In the genomic region with DNA sequence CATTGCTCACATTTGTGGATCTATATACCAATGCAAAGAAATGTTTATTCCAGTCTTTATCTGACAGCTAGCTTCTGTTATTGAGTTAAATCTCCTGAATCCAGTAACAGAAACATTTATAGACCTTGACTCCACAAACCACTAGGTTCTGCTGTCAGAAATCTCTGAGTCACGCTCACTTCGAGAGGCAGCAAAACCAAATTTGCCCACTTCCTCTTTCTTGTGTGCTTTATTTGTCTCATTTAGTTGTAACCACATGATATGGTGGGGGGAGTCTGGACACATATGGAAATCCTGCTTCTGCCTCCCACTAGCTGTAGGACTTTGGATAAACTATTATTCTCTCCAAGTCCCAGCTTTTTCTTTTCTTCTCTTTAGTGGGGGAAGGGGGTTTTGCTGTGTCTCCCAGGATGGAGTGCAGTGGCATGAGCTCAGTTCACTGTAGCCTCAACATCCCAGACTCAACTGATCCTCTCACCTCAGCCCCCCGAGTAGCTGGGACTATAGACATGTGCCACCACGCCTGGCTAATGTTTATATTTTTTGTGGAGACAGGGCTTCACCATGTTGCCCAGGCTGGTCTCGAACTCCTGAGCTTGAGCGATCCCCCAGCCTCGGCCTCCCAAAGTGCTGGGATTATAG, we compare ENCODE assay signal across 8 cellular contexts. TPM values are rescaled to one million over a fixed set of nuclear protein-coding genes. Genes with fewer than 3 reads are reported as not detected.
DNase-seq lines count a peak whose midpoint lies in the region; ATAC-seq and TF ChIP-seq lines count a peak whose summit lies in the region.

No MANE protein-coding gene starts in this region.

- H3K9me2 ChIP-seq in DOHH2 (replicated peaks; ENCODE audit: control insufficient read depth, low read length) (no peaks in the 10 kb centered on the region), hepatocyte (replicated peaks; ENCODE audit: insufficient read depth) (no peaks in the 10 kb centered on the region)

- TF ChIP-seq CTCF in DOHH2 (IDR thresholded peaks at IDR 0.05; ENCODE audit: low read depth, low read length, poor library complexity, severe bottlenecking) (no peak), hepatocyte (IDR thresholded peaks at IDR 0.05; ENCODE audit: poor library complexity) (no peak)

- H3K27ac ChIP-seq in DOHH2 (ENCODE audit: low read depth, low read length), result no peak overlapping the region
- H3K27ac ChIP-seq in hepatocyte, result no peak overlapping the region

- H3K36me3 ChIP-seq in DOHH2 (ENCODE audit: control insufficient read depth, low read length) (no peaks in the 10 kb centered on the region), hepatocyte (replicated peaks; ENCODE audit: insufficient read depth, low read depth) (no peaks in the 10 kb centered on the region), H7 (replicated peaks; ENCODE audit: control insufficient read depth, insufficient read depth, low read length) (no peaks in the 10 kb centered on the region)

- H3K79me2 ChIP-seq in DOHH2 (ENCODE audit: control insufficient read depth, low read length) (no peaks in the 10 kb centered on the region), hepatocyte (no peaks in the 10 kb centered on the region)

- H3K4me1 ChIP-seq in DOHH2 (ENCODE audit: control insufficient read depth, low read length), result peaks cover 21% of the 10 kb centered on the region
- peaks cover 7% of the 10 kb centered on the region for H3K4me1 ChIP-seq in hepatocyte (ENCODE audit: insufficient read depth)

- H3K27me3 ChIP-seq in DOHH2 (ENCODE audit: control insufficient read depth, low read length) (no peaks in the 10 kb centered on the region), hepatocyte (no peaks in the 10 kb centered on the region), H7 (ENCODE audit: control insufficient read depth, insufficient read depth, low read length) (no peaks in the 10 kb centered on the region)

- H2AFZ ChIP-seq in hepatocyte, result no peak overlapping the region

- no peaks in the 10 kb centered on the region for H3F3A ChIP-seq in DOHH2 (ENCODE audit: control insufficient read depth, insufficient read depth)

- H3K4me2 ChIP-seq in DOHH2 (ENCODE audit: low read length), result peak overlapping the region; percentile 57
- H3K4me2 ChIP-seq in hepatocyte, result no peak overlapping the region

- no peaks in the 10 kb centered on the region for H4K20me1 ChIP-seq in DOHH2 (ENCODE audit: control insufficient read depth, insufficient read depth, low read depth, low read length)
- H4K20me1 ChIP-seq in hepatocyte (ENCODE audit: insufficient read depth, poor library complexity, severe bottlenecking), result no peaks in the 10 kb centered on the region

- H3K9me3 ChIP-seq in DOHH2 (ENCODE audit: control insufficient read depth, insufficient read depth, low read length) (no peaks in the 10 kb centered on the region), hepatocyte (ENCODE audit: low read depth) (no peaks in the 10 kb centered on the region)

- WGBS in hepatocyte (ENCODE audit: low lambda C conversion rate, missing lambda C conversion rate), result 79% methylated on average over 7 of the region's 7 CpGs

- H3K4me3 ChIP-seq in DOHH2 (ENCODE audit: low read length), result peak overlapping the region; percentile 18
- no peak overlapping the region for H3K4me3 ChIP-seq in hepatocyte
- no peak overlapping the region for H3K4me3 ChIP-seq in H7 (ENCODE audit: insufficient read depth, low read depth, low read length)

- peak; percentile 93 for DNase-seq in SKM-1 (lab: John Stamatoyannopoulos, UW; ENCODE audit: unreplicated experiment)
- DNase-seq in hepatocyte (ENCODE audit: low spot score), result peak; percentile 25
- DNase-seq in DMS53 treated with DMSO at 0.1 percent for 48 hours (lab: John Stamatoyannopoulos, UW; ENCODE audit: unreplicated experiment), result no peak
- DNase-seq in NCI-H1436 treated with DMSO at 0.1 percent for 48 hours (lab: John Stamatoyannopoulos, UW), result no peak
- DNase-seq in H7, result no peak

- ATAC-seq in GM19328 (IDR thresholded peaks at IDR 0.05; ENCODE audit: unreplicated experiment) (peak; percentile 88), HG03139 (IDR thresholded peaks at IDR 0.05; ENCODE audit: unreplicated experiment) (peak; percentile 92)

RNA-seq across cellular contexts. Expression of a gene that starts 54.4 kb away (rescaled TPM):
- total RNA-seq in hepatocyte, result 0.80 and 0.84 TPM in 2 replicates
- polyA plus RNA-seq in hepatocyte, result 1.2 TPM in 1 of 2 replicates, not detected in the other
- 1.6 and 6.6 TPM in 2 replicates for total RNA-seq in H7 (2014; rRNA removed; shearing (Covaris generic))

Comparison
In these comparisons a context has a peak if more than half of its experiments do, and no peak if none do; other contexts are left out.
1. DNase-seq: peak in SKM-1 (single experiment) and hepatocyte (single experiment); none in DMS53 treated with DMSO at 0.1 percent for 48 hours (single experiment), NCI-H1436 treated with DMSO at 0.1 percent for 48 hours (single experiment) and H7 (single experiment).